ENCODE assay signal across 22 cellular contexts in genomic region chr7:1302936-1303335, GRCh38.
"Had no signal": no experiment of that assay in that cellular context is flagged by ENCODE, and none has a peak within 500 bp of the region (broad histone marks: within the 10 kb centered on the region; RNA-seq: fewer than 3 reads in every experiment).

No MANE protein-coding gene starts in this region.

- H3K9me3 ChIP-seq: Peyer's patch had no signal

- H3K27ac Mint-ChIP-seq: activated CD8-positive, alpha-beta T cell treated with anti-CD3 and anti-CD28 coated beads for 36 hours; activated naive CD4-positive, alpha-beta T cell treated with anti-CD3 and anti-CD28 coated beads, Interleukin-2, amount 10 ng/mL, durations not matched to agents 7 days and 5 days; activated naive CD8-positive, alpha-beta T cell treated with anti-CD3 and anti-CD28 coated beads for 36 hours; activated T-cell treated with anti-CD3 and anti-CD28 coated beads, Interleukin-2, amount 50 U/mL, for 72 hours; activated T-helper 2 cell treated with anti-CD3 and anti-CD28 coated beads, Interferon-gamma antibody, Interleukin-2, Interleukin-4, amounts not matched to agents 10 μg/mL and 5 μg/mL and 100 μg/mL, durations not matched to agents 14 hours and 24 hours and 36 hours had no signal

- H3K4me3 Mint-ChIP-seq: activated CD8-positive, alpha-beta T cell treated with anti-CD3 and anti-CD28 coated beads for 36 hours; activated naive CD4-positive, alpha-beta T cell treated with anti-CD3 and anti-CD28 coated beads, Interleukin-2, amount 10 ng/mL, durations not matched to agents 7 days and 5 days; activated naive CD8-positive, alpha-beta T cell treated with anti-CD3 and anti-CD28 coated beads for 36 hours; activated T-cell treated with anti-CD3 and anti-CD28 coated beads, Interleukin-2, amount 50 U/mL, for 72 hours had no signal

- ATAC-seq: activated CD4-positive, CD25-positive, alpha-beta regulatory T cell treated with anti-CD3 and anti-CD28 coated beads, Interleukin-2, amount 50 U/mL, for 24 hours; activated CD8-positive, alpha-beta T cell treated with anti-CD3 and anti-CD28 coated beads for 36 hours; activated T-cell treated with anti-CD3 and anti-CD28 coated beads, Interleukin-2, amount 50 U/mL, for 72 hours had no signal

- DNase-seq: activated CD4-positive, alpha-beta T cell treated with anti-CD3 and anti-CD28 coated beads for 4 hours; activated CD8-positive, alpha-beta memory T cell treated with anti-CD3 and anti-CD28 coated beads, Interleukin-2, amount 50 U/mL, for 4 hours; activated CD8-positive, alpha-beta T cell treated with anti-CD3 and anti-CD28 coated beads for 36 hours; activated gamma-delta T cell treated with Interleukin-2 at 50 U/mL for 16 hours; activated naive CD4-positive, alpha-beta T cell treated with anti-CD3 and anti-CD28 coated beads, Interleukin-2, amount 10 ng/mL, durations not matched to agents 7 days and 5 days; activated naive CD8-positive, alpha-beta T cell treated with anti-CD3 and anti-CD28 coated beads for 36 hours; activated T-cell treated with anti-CD3 and anti-CD28 coated beads, Interleukin-2, amount 50 U/mL, for 72 hours; brain microvascular endothelial cell; cerebellar nuclear complex; Kasumi-1; KBM-7; NCI-H1048; NCI-H1417; NCI-H187; NCI-H2081; NCI-H510A treated with DMSO at 0.1 percent for 48 hours; NCI-H69; Peyer's patch; SIG-M5; T-helper 1 cell had no signal

- H3K27ac ChIP-seq: brain microvascular endothelial cell, Peyer's patch had no signal

- H3K9me3 Mint-ChIP-seq: activated CD8-positive, alpha-beta T cell treated with anti-CD3 and anti-CD28 coated beads for 36 hours; activated naive CD4-positive, alpha-beta T cell treated with anti-CD3 and anti-CD28 coated beads, Interleukin-2, amount 10 ng/mL, durations not matched to agents 7 days and 5 days; activated naive CD8-positive, alpha-beta T cell treated with anti-CD3 and anti-CD28 coated beads for 36 hours; activated T-cell treated with anti-CD3 and anti-CD28 coated beads, Interleukin-2, amount 50 U/mL, for 72 hours; activated T-helper 2 cell treated with anti-CD3 and anti-CD28 coated beads, Interferon-gamma antibody, Interleukin-2, Interleukin-4, amounts not matched to agents 10 μg/mL and 5 μg/mL and 100 μg/mL, durations not matched to agents 14 hours and 24 hours and 36 hours had no signal

- H3K4me1 ChIP-seq: Peyer's patch had no signal

- H3K27me3 ChIP-seq: Peyer's patch had no signal

- H3K4me3 ChIP-seq: Peyer's patch had no signal

- H3K36me3 ChIP-seq: brain microvascular endothelial cell, Peyer's patch had no signal

- H3K4me1 Mint-ChIP-seq: activated naive CD4-positive, alpha-beta T cell treated with anti-CD3 and anti-CD28 coated beads, Interleukin-2, amount 10 ng/mL, durations not matched to agents 7 days and 5 days; activated naive CD8-positive, alpha-beta T cell treated with anti-CD3 and anti-CD28 coated beads for 36 hours had no signal

- H3K36me3 Mint-ChIP-seq: activated naive CD4-positive, alpha-beta T cell treated with anti-CD3 and anti-CD28 coated beads, Interleukin-2, amount 10 ng/mL, durations not matched to agents 7 days and 5 days; activated naive CD8-positive, alpha-beta T cell treated with anti-CD3 and anti-CD28 coated beads for 36 hours had no signal
